ENCODE assay signal across 33 cellular contexts in genomic region chr2:132599556-132599955, GRCh38.
DNase-seq lines count a peak whose midpoint lies in the region; ATAC-seq and TF ChIP-seq lines count a peak whose summit lies in the region.
"Had no signal": no experiment of that assay in that cellular context is flagged by ENCODE, and none has a peak within 500 bp of the region (broad histone marks: within the 10 kb centered on the region; RNA-seq: fewer than 3 reads in every experiment).

No MANE protein-coding gene starts in this region.

- no peak overlapping the region for H2BK15ac ChIP-seq in neuronal stem cell (ENCODE audit: low read length)

- H2BK120ac ChIP-seq in neuronal stem cell (ENCODE audit: low read depth, low read length): no peak overlapping the region

- no peak overlapping the region for H4K8ac ChIP-seq in neuronal stem cell (ENCODE audit: low read depth, low read length)

- no peak overlapping the region for H3K9ac ChIP-seq in neuronal stem cell (ENCODE audit: low read depth, low read length, poor library complexity)
- H3K9ac ChIP-seq: BLaER1; BLaER1 treated with 17β-estradiol and CSF1 and Interleukin-3, amounts not matched to agents 10 nM and 100 nM had no signal

- H3K18ac ChIP-seq in neuronal stem cell (ENCODE audit: low read length): peak overlapping the region; percentile 29

- no peak overlapping the region for H3K4ac ChIP-seq in neuronal stem cell (ENCODE audit: low read length)

- peaks cover 5% of the 10 kb centered on the region for H3K9me3 Mint-ChIP-seq in osteocyte (ENCODE audit: unreplicated experiment)

- H3K36me3 Mint-ChIP-seq in osteocyte (ENCODE audit: unreplicated experiment): no peaks in the 10 kb centered on the region
- H3K36me3 Mint-ChIP-seq: CD14-positive monocyte; CD4-positive, alpha-beta memory T cell; CD4-positive, CD25-positive, alpha-beta regulatory T cell; CD8-positive, alpha-beta memory T cell; CD8-positive, alpha-beta T cell had no signal

- no peak overlapping the region for H2BK5ac ChIP-seq in neuronal stem cell (ENCODE audit: low read length)

- H2AFZ ChIP-seq in neuronal stem cell (ENCODE audit: low read length): no peak overlapping the region

- 97% methylated on average over 4 of the region's 4 CpGs for WGBS in esophagus muscularis mucosa
- WGBS in neuronal stem cell (ENCODE audit: extremely low coverage in 2 of 2, insufficient read length in 2 of 2, insufficient replicate concordance in 1 of 2), 2 donors: no CpG with 5 or more reads among the region's 4 CpGs
- 94 to 96% methylated on average over 4 of the region's 4 CpGs for WGBS in transverse colon (ENCODE audit: low coverage in 1 of 2), 2 donors

- intact Hi-C loops in esophagus muscularis mucosa (cut with DNase I): no loop called here
- intact Hi-C loops in transverse colon (cut with DNase I; ENCODE audit: low total_unique reads): no loop called here

- peaks cover 3% of the 10 kb centered on the region for H3K27me3 Mint-ChIP-seq in osteocyte (ENCODE audit: unreplicated experiment)
- H3K27me3 Mint-ChIP-seq: CD4-positive, CD25-positive, alpha-beta regulatory T cell had no signal

- H3K27me3 ChIP-seq in esophagus muscularis mucosa (peaks cover 0 to 12% (median 0%) of the 10 kb centered on the region in 4 donors), neuronal stem cell (ENCODE audit: control insufficient read depth in 3 of 3, insufficient read depth in 3 of 3, low read depth in 1 of 3, low read length in 3 of 3) (peaks cover 0 to 2% (median 0%) of the 10 kb centered on the region in 3 experiments), transverse colon (no peaks in the 10 kb centered on the region)
- H3K27me3 ChIP-seq: BE2C; BLaER1; BLaER1 treated with 17β-estradiol and CSF1 and Interleukin-3, amounts not matched to agents 10 nM and 100 nM had no signal

- no peak overlapping the region for H3K4me3 Mint-ChIP-seq in osteocyte (ENCODE audit: unreplicated experiment)
- H3K4me3 Mint-ChIP-seq: B cell; CD14-positive monocyte; CD4-positive, alpha-beta memory T cell; CD4-positive, alpha-beta T cell; CD4-positive, CD25-positive, alpha-beta regulatory T cell; CD8-positive, alpha-beta memory T cell; CD8-positive, alpha-beta T cell had no signal

- H3K9me3 ChIP-seq in esophagus muscularis mucosa (peaks cover 0 to 15% (median 0%) of the 10 kb centered on the region in 4 donors), neuronal stem cell (replicated peaks in 1 of 2; ENCODE audit: control insufficient read depth in 2 of 2, insufficient read depth in 1 of 2, low read depth in 1 of 2, low read length in 2 of 2) (peaks cover 6 to 13% of the 10 kb centered on the region in 2 donors), transverse colon (no peaks in the 10 kb centered on the region)
- H3K9me3 ChIP-seq: A549, BE2C, BLaER1 had no signal

- no peak overlapping the region for H3K14ac ChIP-seq in neuronal stem cell (ENCODE audit: low read length)

- no peak overlapping the region for H3K23ac ChIP-seq in neuronal stem cell (ENCODE audit: low read depth, low read length, poor library complexity)

- TF ChIP-seq EP300 in esophagus muscularis mucosa (IDR thresholded peaks at IDR 0.05): no peak
- no peak for TF ChIP-seq EP300 in transverse colon (IDR thresholded peaks at IDR 0.05; ENCODE audit: low read depth)

- ATAC-seq in omental fat pad (ENCODE audit: low FRiP score): no peak
- ATAC-seq: A549; CD8-positive, alpha-beta T cell had no signal

- in situ Hi-C loops in transverse colon (cut with MboI; ENCODE audit: low pct_ligation_motif_present in 1 of 4, low pct_unique_long_range_greater_than_20kb in 1 of 4, low sequenced_read_pairs in 3 of 4): no loop called here

- H3K27ac Mint-ChIP-seq in osteocyte (ENCODE audit: unreplicated experiment): no peak overlapping the region
- H3K27ac Mint-ChIP-seq: B cell; CD14-positive monocyte; CD4-positive, alpha-beta memory T cell; CD4-positive, alpha-beta T cell; CD8-positive, alpha-beta memory T cell; CD8-positive, alpha-beta T cell had no signal

- DNase-seq in esophagus muscularis mucosa (ENCODE audit: extremely low spot score) (peak; percentile 70), neuronal stem cell (ENCODE audit: low spot score) (no peak), osteocyte (ENCODE audit: extremely low spot score, unreplicated experiment) (peak; percentile 19), transverse colon (no peak), NCI-H226 (no peak), omental fat pad (ENCODE audit: low spot score) (no peak)
- DNase-seq: 8988T; ACHN; AML-193; BE2C; C1 segment of cervical spinal cord; Caco-2; Calu3; CD4-positive, alpha-beta memory T cell; CD4-positive, alpha-beta T cell; CD4-positive, CD25-positive, alpha-beta regulatory T cell; CD8-positive, alpha-beta memory T cell; CD8-positive, alpha-beta T cell; COR-L47; DMS 273 treated with DMSO at 0.1 percent for 48 hours; DMS153; DMS53; DMS79; DMS79 treated with DMSO at 0.1 percent for 48 hours; DND-41; EL had no signal

- H4K91ac ChIP-seq in neuronal stem cell (ENCODE audit: low read depth, low read length, poor library complexity): no peak overlapping the region

- H3K79me1 ChIP-seq in neuronal stem cell (ENCODE audit: low read depth, low read length): no peaks in the 10 kb centered on the region

- H2AK5ac ChIP-seq in neuronal stem cell (ENCODE audit: low read depth, low read length): no peak overlapping the region

- no peak overlapping the region for H3K4me2 ChIP-seq in neuronal stem cell (ENCODE audit: insufficient read depth, low read length, poor library complexity, severe bottlenecking)
- H3K4me2 ChIP-seq: A549; BLaER1; BLaER1 treated with 17β-estradiol and CSF1 and Interleukin-3, amounts not matched to agents 10 nM and 100 nM had no signal

- H3K4me3 ChIP-seq in esophagus muscularis mucosa (no peak overlapping the region), neuronal stem cell (ENCODE audit: low read length in 2 of 2) (no peak overlapping the region), transverse colon (no peak overlapping the region)
- H3K4me3 ChIP-seq: A549; BLaER1; BLaER1 treated with 17β-estradiol and CSF1 and Interleukin-3, amounts not matched to agents 10 nM and 100 nM had no signal

- no peaks in the 10 kb centered on the region for H3K36me3 ChIP-seq in esophagus muscularis mucosa
- no peaks in the 10 kb centered on the region for H3K36me3 ChIP-seq in neuronal stem cell (replicated peaks in 1 of 2; ENCODE audit: control insufficient read depth in 2 of 2, insufficient read depth in 2 of 2, low read length in 2 of 2)
- no peaks in the 10 kb centered on the region for H3K36me3 ChIP-seq in transverse colon
- H3K36me3 ChIP-seq: BE2C; BLaER1; BLaER1 treated with 17β-estradiol and CSF1 and Interleukin-3, amounts not matched to agents 10 nM and 100 nM had no signal

- TF ChIP-seq POLR2A in esophagus muscularis mucosa (IDR thresholded peaks at IDR 0.05; ENCODE audit: low read depth): no peak
- TF ChIP-seq POLR2A in transverse colon (IDR thresholded peaks at IDR 0.05): no peak

- TF ChIP-seq CTCF in esophagus muscularis mucosa (IDR thresholded peaks at IDR 0.05): no peak
- no peak for TF ChIP-seq CTCF in osteocyte (IDR thresholded peaks at IDR 0.05)
- TF ChIP-seq CTCF in transverse colon (IDR thresholded peaks at IDR 0.05): no peak
- TF ChIP-seq CTCF in omental fat pad (IDR thresholded peaks at IDR 0.05): no peak

- H2BK12ac ChIP-seq in neuronal stem cell (ENCODE audit: low read length): no peak overlapping the region

- no peak overlapping the region for H3K27ac ChIP-seq in esophagus muscularis mucosa (replicated peaks in 1 of 4)
- no peak overlapping the region for H3K27ac ChIP-seq in neuronal stem cell (replicated peaks; ENCODE audit: low read length)
- H3K27ac ChIP-seq in transverse colon: no peak overlapping the region
- H3K27ac ChIP-seq: 22Rv1; A549; BLaER1; BLaER1 treated with 17β-estradiol and CSF1 and Interleukin-3, amounts not matched to agents 10 nM and 100 nM; C4-2B had no signal

- H3K4me1 Mint-ChIP-seq in osteocyte (ENCODE audit: unreplicated experiment): no peaks in the 10 kb centered on the region
- H3K4me1 Mint-ChIP-seq: B cell; CD14-positive monocyte; CD4-positive, alpha-beta memory T cell; CD4-positive, CD25-positive, alpha-beta regulatory T cell; CD8-positive, alpha-beta memory T cell had no signal

- no peaks in the 10 kb centered on the region for H3K4me1 ChIP-seq in esophagus muscularis mucosa
- peaks cover 0 to 3% of the 10 kb centered on the region in 2 donors for H3K4me1 ChIP-seq in neuronal stem cell (ENCODE audit: control insufficient read depth in 2 of 2, insufficient read depth in 1 of 2, low read depth in 1 of 2, low read length in 2 of 2)
- H3K4me1 ChIP-seq in transverse colon: no peaks in the 10 kb centered on the region
- H3K4me1 ChIP-seq: A549; BE2C; BLaER1; BLaER1 treated with 17β-estradiol and CSF1 and Interleukin-3, amounts not matched to agents 10 nM and 100 nM; Caco-2 had no signal

Comparison
In these comparisons a context has a peak if more than half of its experiments do, and no peak if none do; other contexts are left out.
1. DNase-seq: peak in esophagus muscularis mucosa (single experiment) and osteocyte (single experiment); none in neuronal stem cell (single experiment), transverse colon (single experiment), NCI-H226 (single experiment) and omental fat pad (single experiment).